In genomic region chr6:146767632-146768031, GRCh38 we compare ENCODE assay signal across 19 cellular contexts.
DNase-seq lines count a peak whose midpoint lies in the region; ATAC-seq and TF ChIP-seq lines count a peak whose summit lies in the region.
"Had no signal": no experiment of that assay in that cellular context is flagged by ENCODE, and none has a peak within 500 bp of the region (broad histone marks: within the 10 kb centered on the region; RNA-seq: fewer than 3 reads in every experiment).

No MANE protein-coding gene starts in this region.

- no peak overlapping the region for H3K4ac ChIP-seq in neuronal stem cell (ENCODE audit: low read length)

- H3K4me3 Mint-ChIP-seq in type B pancreatic cell, result no peak overlapping the region
- H3K4me3 Mint-ChIP-seq: CD4-positive, alpha-beta memory T cell had no signal

- ATAC-seq in left ventricle myocardium superior (peak; percentile 24), HG03520 (IDR thresholded peaks at IDR 0.05; ENCODE audit: unreplicated experiment) (no peak)
- ATAC-seq: A549, GM12878, HepG2, PC-3 had no signal

- H2BK5ac ChIP-seq in neuronal stem cell (ENCODE audit: low read length), result no peak overlapping the region

- H3K9ac ChIP-seq in neuronal stem cell (ENCODE audit: low read depth, low read length, poor library complexity), result no peak overlapping the region
- H3K9ac ChIP-seq: BLaER1 had no signal

- H3K36me3 ChIP-seq in neuronal stem cell (replicated peaks in 1 of 2; ENCODE audit: control insufficient read depth in 2 of 2, insufficient read depth in 2 of 2, low read length in 2 of 2), result no peaks in the 10 kb centered on the region
- H3K36me3 ChIP-seq: BLaER1 had no signal

- no peaks in the 10 kb centered on the region for H3K4me1 ChIP-seq in neuronal stem cell (ENCODE audit: control insufficient read depth in 2 of 2, insufficient read depth in 1 of 2, low read depth in 1 of 2, low read length in 2 of 2)
- H3K4me1 ChIP-seq: A549 had no signal

- no peak overlapping the region for H2BK120ac ChIP-seq in neuronal stem cell (ENCODE audit: low read depth, low read length)

- H4K8ac ChIP-seq in neuronal stem cell (ENCODE audit: low read depth, low read length), result no peak overlapping the region

- WGBS in neuronal stem cell (ENCODE audit: extremely low coverage in 2 of 2, insufficient read length in 2 of 2, insufficient replicate concordance in 1 of 2), 2 donors, result no CpG with 5 or more reads among the region's 1 CpG

- intact Hi-C loops in left ventricle myocardium superior (cut with micrococcal nuclease) (no loop called here), cardiac septum (cut with DNase I) (no loop called here)

- H3K4me1 Mint-ChIP-seq in type B pancreatic cell (ENCODE audit: unreplicated experiment), result no peaks in the 10 kb centered on the region

- H3K18ac ChIP-seq in neuronal stem cell (ENCODE audit: low read length), result no peak overlapping the region

- H3K9me3 ChIP-seq in neuronal stem cell (replicated peaks in 1 of 2; ENCODE audit: control insufficient read depth in 2 of 2, insufficient read depth in 1 of 2, low read depth in 1 of 2, low read length in 2 of 2), result no peaks in the 10 kb centered on the region
- H3K9me3 ChIP-seq: A549, BLaER1 had no signal

- H2AFZ ChIP-seq in neuronal stem cell (ENCODE audit: low read length), result no peak overlapping the region

- H2BK12ac ChIP-seq in neuronal stem cell (ENCODE audit: low read length), result no peak overlapping the region

- H3K4me2 ChIP-seq in neuronal stem cell (ENCODE audit: insufficient read depth, low read length, poor library complexity, severe bottlenecking), result no peak overlapping the region
- H3K4me2 ChIP-seq: A549, BLaER1 had no signal

- no peak overlapping the region for H3K23ac ChIP-seq in neuronal stem cell (ENCODE audit: low read depth, low read length, poor library complexity)

- no peak overlapping the region for H4K91ac ChIP-seq in neuronal stem cell (ENCODE audit: low read depth, low read length, poor library complexity)

- H3K14ac ChIP-seq in neuronal stem cell (ENCODE audit: low read length), result no peak overlapping the region

- no peak overlapping the region for H2BK15ac ChIP-seq in neuronal stem cell (ENCODE audit: low read length)

- no peak overlapping the region for H3K4me3 ChIP-seq in neuronal stem cell (ENCODE audit: low read length in 2 of 2)
- H3K4me3 ChIP-seq: A549, BLaER1, GM12878 had no signal

- no peak overlapping the region for H3K27ac Mint-ChIP-seq in type B pancreatic cell
- H3K27ac Mint-ChIP-seq: CD4-positive, alpha-beta memory T cell had no signal

- H2AK5ac ChIP-seq in neuronal stem cell (ENCODE audit: low read depth, low read length), result no peak overlapping the region

- H3K27me3 Mint-ChIP-seq in type B pancreatic cell, result no peaks in the 10 kb centered on the region

- no peak for TF ChIP-seq CTCF in type B pancreatic cell (conservative IDR thresholded peaks at IDR 0.05)

- H3K36me3 Mint-ChIP-seq in type B pancreatic cell, result no peaks in the 10 kb centered on the region
- H3K36me3 Mint-ChIP-seq: CD4-positive, alpha-beta memory T cell had no signal

- no peaks in the 10 kb centered on the region for H3K27me3 ChIP-seq in neuronal stem cell (ENCODE audit: control insufficient read depth in 3 of 3, insufficient read depth in 3 of 3, low read depth in 1 of 3, low read length in 3 of 3)

- no peak overlapping the region for H3K27ac ChIP-seq in neuronal stem cell (replicated peaks; ENCODE audit: low read length)
- H3K27ac ChIP-seq: A549, BLaER1 had no signal

- no peaks in the 10 kb centered on the region for H3K79me1 ChIP-seq in neuronal stem cell (ENCODE audit: low read depth, low read length)

- DNase-seq in left ventricle myocardium superior (no peak), cardiac septum (ENCODE audit: low spot score) (no peak), SK-N-DZ (ENCODE audit: low spot score) (peak; percentile 29), dermis blood vessel endothelial cell (peak; percentile 17), neuronal stem cell (ENCODE audit: low spot score) (no peak), type B pancreatic cell (ENCODE audit: extremely low spot score, unreplicated experiment) (no peak)
- DNase-seq: Calu3; CD4-positive, alpha-beta memory T cell; GOT3; KG1; NCI-H1105 treated with DMSO at 0.1 percent for 48 hours; NCI-H1694; NCI-H2081 treated with DMSO at 0.1 percent for 48 hours; PC-3 had no signal

- no peaks in the 10 kb centered on the region for H3K9me3 Mint-ChIP-seq in type B pancreatic cell
- H3K9me3 Mint-ChIP-seq: CD4-positive, alpha-beta memory T cell had no signal

Comparison
In these comparisons a context has a peak if more than half of its experiments do, and no peak if none do; other contexts are left out.
1. DNase-seq: peak in SK-N-DZ (single experiment) and dermis blood vessel endothelial cell (single experiment); none in left ventricle myocardium superior (single experiment), cardiac septum (single experiment), neuronal stem cell (single experiment) and type B pancreatic cell (single experiment).